ENCODE assay signal across 3 cellular contexts in the genomic region with DNA sequence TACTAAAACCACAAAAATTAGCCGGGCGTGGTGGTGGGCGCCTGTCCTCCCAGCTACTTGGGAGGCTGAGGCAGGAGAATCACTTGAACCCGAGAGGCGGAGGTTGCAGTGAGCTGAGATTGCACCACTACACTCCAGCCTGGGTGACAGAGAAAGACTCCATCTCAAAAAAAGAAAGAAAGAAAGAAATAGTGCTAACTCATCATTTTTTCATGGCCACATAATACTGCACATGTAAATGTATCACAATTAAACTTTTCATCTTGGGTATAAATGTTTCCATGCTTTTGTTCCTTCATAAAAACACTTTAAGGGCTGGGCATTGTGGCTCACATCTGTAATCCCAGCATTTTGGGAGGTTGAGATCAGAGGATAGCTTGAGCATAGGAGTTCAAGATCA. TPM values are rescaled to one million over a fixed set of nuclear protein-coding genes. Genes with fewer than 3 reads are reported as not detected.
"Had no signal": no experiment of that assay in that cellular context is flagged by ENCODE, and none has a peak within 500 bp of the region (broad histone marks: within the 10 kb centered on the region; RNA-seq: fewer than 3 reads in every experiment).

No MANE protein-coding gene starts in this region.

RNA-seq across cellular contexts. Expression of gene ZNF423, which starts 15.9 kb away (rescaled TPM):
- total RNA-seq: naive thymus-derived CD4-positive, alpha-beta T cell; naive thymus-derived CD8-positive, alpha-beta T cell had no signal
- polyA plus RNA-seq: immature natural killer cell; naive thymus-derived CD4-positive, alpha-beta T cell; naive thymus-derived CD8-positive, alpha-beta T cell had no signal
